In the genomic region with DNA sequence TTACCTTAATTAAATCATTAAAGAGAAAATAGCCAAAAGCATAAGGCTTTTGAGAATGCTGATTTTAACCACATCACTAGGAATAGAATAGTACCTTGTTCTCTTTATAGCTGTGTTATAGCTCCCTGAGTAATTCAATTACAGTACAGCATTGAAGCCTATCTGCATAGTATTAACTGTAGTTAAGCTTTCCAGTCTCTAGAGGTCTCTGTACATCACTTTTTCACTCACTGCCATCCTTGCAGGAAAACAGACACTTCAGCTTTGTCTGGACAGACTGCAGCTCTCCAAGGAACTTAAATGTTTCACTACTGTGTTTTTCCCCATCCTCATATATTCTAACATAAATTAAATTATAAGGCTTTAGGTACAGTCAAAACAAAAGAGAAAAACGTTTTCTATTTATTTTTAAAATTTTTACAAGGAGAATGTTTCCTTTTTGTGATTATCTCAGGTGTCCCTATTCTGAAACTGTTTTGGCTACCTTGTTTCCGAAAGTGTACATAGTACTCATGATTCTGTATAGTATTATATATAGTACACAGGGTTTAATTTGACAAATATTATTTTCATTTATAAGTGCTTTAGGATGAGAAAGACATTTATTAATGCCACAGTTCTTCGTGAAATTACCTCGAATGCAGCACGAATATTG, we compare ENCODE assay signal across 9 cellular contexts.
DNase-seq lines count a peak whose midpoint lies in the region; ATAC-seq and TF ChIP-seq lines count a peak whose summit lies in the region.
"Had no signal": no experiment of that assay in that cellular context is flagged by ENCODE, and none has a peak within 500 bp of the region (broad histone marks: within the 10 kb centered on the region; RNA-seq: fewer than 3 reads in every experiment).

No MANE protein-coding gene starts in this region.

- H3K27ac ChIP-seq in 22Rv1 = 0 out of 2 replicates have a peak overlapping the region, but pooled peaks have one; percentile 13
- no peak overlapping the region for H3K27ac ChIP-seq in WERI-Rb-1
- H3K27ac ChIP-seq in right atrium auricular region = no peak overlapping the region
- H3K27ac ChIP-seq in skeletal muscle tissue (ENCODE audit: low read depth, low read length) = no peak overlapping the region
- H3K27ac ChIP-seq: epithelial cell of prostate had no signal

- TF ChIP-seq CTCF in 22Rv1 (IDR thresholded peaks at IDR 0.05) (peak; percentile 78), WERI-Rb-1 (IDR thresholded peaks at IDR 0.05; ENCODE audit: low read depth, low read length) (peak; percentile 65), right atrium auricular region (IDR thresholded peaks at IDR 0.05) (peak; percentile 24 to 75)

- ATAC-seq in GM18511 (IDR thresholded peaks at IDR 0.05; ENCODE audit: unreplicated experiment) (peak; percentile 92), HG03039 (IDR thresholded peaks at IDR 0.05; ENCODE audit: unreplicated experiment) (peak; percentile 87)

- H3K9me3 ChIP-seq in WERI-Rb-1 (ENCODE audit: severe bottlenecking) = no peaks in the 10 kb centered on the region
- H3K9me3 ChIP-seq in right atrium auricular region = no peaks in the 10 kb centered on the region
- no peaks in the 10 kb centered on the region for H3K9me3 ChIP-seq in skeletal muscle tissue (ENCODE audit: control insufficient read depth in 3 of 3, low read length in 3 of 3)

- peak overlapping the region in 2 of 3 donors; percentile 46 to 77 for H3K9ac ChIP-seq in skeletal muscle tissue (ENCODE audit: low read depth in 1 of 3, low read length in 3 of 3)

- DNase-seq in NCI-H2029 treated with DMSO at 0.1 percent for 48 hours (lab: John Stamatoyannopoulos, UW) (peak; percentile 94), WERI-Rb-1 (peak; percentile 16), right atrium auricular region (ENCODE audit: low spot score) (no peak), NCI-H226 (no peak)

- H3K27me3 ChIP-seq in WERI-Rb-1 (ENCODE audit: insufficient read depth, low read depth, severe bottlenecking) (no peaks in the 10 kb centered on the region), right atrium auricular region (no peaks in the 10 kb centered on the region), skeletal muscle tissue (ENCODE audit: control insufficient read depth in 3 of 3, insufficient read depth in 3 of 3, low read length in 3 of 3) (no peaks in the 10 kb centered on the region)

- H3K36me3 ChIP-seq in WERI-Rb-1 = no peaks in the 10 kb centered on the region
- no peaks in the 10 kb centered on the region for H3K36me3 ChIP-seq in right atrium auricular region
- no peaks in the 10 kb centered on the region for H3K36me3 ChIP-seq in skeletal muscle tissue (ENCODE audit: control insufficient read depth in 3 of 3, insufficient read depth in 3 of 3, low read length in 3 of 3)

- H3K4me3 ChIP-seq in WERI-Rb-1 (ENCODE audit: low read depth, low read length) (no peak overlapping the region), right atrium auricular region (peak overlapping the region; percentile 12 to 27), skeletal muscle tissue (ENCODE audit: low read length in 3 of 3) (peak overlapping the region; percentile 30 to 81 (median 46))

- H3K4me1 ChIP-seq in right atrium auricular region = no peaks in the 10 kb centered on the region
- H3K4me1 ChIP-seq in skeletal muscle tissue (ENCODE audit: control insufficient read depth in 3 of 3, insufficient read depth in 3 of 3, low read length in 3 of 3) = no peaks in the 10 kb centered on the region

Comparison
In these comparisons a context has a peak if more than half of its experiments do, and no peak if none do; other contexts are left out.
1. DNase-seq: peak in NCI-H2029 treated with DMSO at 0.1 percent for 48 hours (single experiment) and WERI-Rb-1 (single experiment); none in right atrium auricular region (single experiment) and NCI-H226 (single experiment).
2. Peak in every context shown above with its lines, with median percentiles within 50 percentile points of each other: CTCF ChIP-seq.